ENCODE assay signal across 23 cellular contexts in the genomic region with DNA sequence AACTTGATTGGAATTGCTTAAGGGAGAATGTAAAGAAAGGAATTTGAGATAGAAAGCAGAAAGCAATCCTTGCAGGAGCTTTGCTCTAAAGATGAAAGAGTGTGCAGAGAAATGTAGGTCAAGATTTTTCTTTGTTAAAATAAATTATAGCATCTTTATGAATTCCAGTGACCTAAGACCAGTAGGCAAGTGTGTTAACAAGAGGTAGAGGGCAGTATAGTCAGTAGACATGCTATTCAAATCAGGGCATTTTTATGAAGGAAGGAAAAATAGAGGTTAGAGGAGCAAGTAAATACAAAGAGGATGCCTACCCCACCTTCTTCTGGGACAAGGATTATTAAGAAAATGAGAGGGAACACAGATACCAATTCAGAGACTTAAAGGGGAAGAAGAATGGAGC.
DNase-seq lines count a peak whose midpoint lies in the region; ATAC-seq and TF ChIP-seq lines count a peak whose summit lies in the region.
"Had no signal": no experiment of that assay in that cellular context is flagged by ENCODE, and none has a peak within 500 bp of the region (broad histone marks: within the 10 kb centered on the region; RNA-seq: fewer than 3 reads in every experiment).

No MANE protein-coding gene starts in this region.

- H3K27ac ChIP-seq in GM23338 (ENCODE audit: low read depth) (no peak overlapping the region), RWPE2 (ENCODE audit: poor library complexity, severe bottlenecking) (no peak overlapping the region), SJCRH30 (no peak overlapping the region)
- H3K27ac ChIP-seq: epithelial cell of prostate, left ventricle myocardium inferior, right atrium auricular region, SK-N-MC, testis had no signal

- H3K36me3 ChIP-seq in GM23338 (ENCODE audit: insufficient read depth) (peaks cover 3% of the 10 kb centered on the region; the same call in 1 of the 2 replicates), RWPE2 (ENCODE audit: low read depth) (no peaks in the 10 kb centered on the region), SJCRH30 (no peaks in the 10 kb centered on the region)
- H3K36me3 ChIP-seq: left ventricle myocardium inferior, right atrium auricular region had no signal

- no peak overlapping the region for H3K4me3 Mint-ChIP-seq in GM23338
- H3K4me3 Mint-ChIP-seq in activated CD8-positive, alpha-beta T cell treated with anti-CD3 and anti-CD28 coated beads, Interleukin-2, amount 10 ng/mL, durations not matched to agents 7 days and 5 days, result no peak overlapping the region
- H3K4me3 Mint-ChIP-seq: activated naive CD4-positive, alpha-beta T cell treated with anti-CD3 and anti-CD28 coated beads, Interleukin-2, amount 50 U/mL, for 24 hours; activated T-cell treated with anti-CD3 and anti-CD28 coated beads, Interleukin-2, amount 50 U/mL, for 72 hours; dendritic cell treated with granulocyte-macrophage colony-stimulating factor and Interleukin-4, amounts not matched to agents 40 ng/mL and 50 ng/mL, for 4 days had no signal

- CTCF ChIA-PET in activated CD8-positive, alpha-beta T cell treated with anti-CD3 and anti-CD28 coated beads, Interleukin-2, amount 10 ng/mL, durations not matched to agents 7 days and 5 days (lab: Charles Lee), result no interaction called here

- no peaks in the 10 kb centered on the region for H3K27me3 ChIP-seq in GM23338 (ENCODE audit: insufficient read depth)
- H3K27me3 ChIP-seq in RWPE2 (ENCODE audit: insufficient read depth, poor library complexity, severe bottlenecking), result no peaks in the 10 kb centered on the region
- H3K27me3 ChIP-seq in SJCRH30, result no peaks in the 10 kb centered on the region
- H3K27me3 ChIP-seq: right atrium auricular region, testis had no signal

- H3K27me3 Mint-ChIP-seq in GM23338 (ENCODE audit: insufficient read depth, low read depth, poor library complexity), result no peaks in the 10 kb centered on the region
- H3K27me3 Mint-ChIP-seq in activated CD8-positive, alpha-beta T cell treated with anti-CD3 and anti-CD28 coated beads, Interleukin-2, amount 10 ng/mL, durations not matched to agents 7 days and 5 days (ENCODE audit: low read depth), result no peaks in the 10 kb centered on the region
- H3K27me3 Mint-ChIP-seq: activated naive CD4-positive, alpha-beta T cell treated with anti-CD3 and anti-CD28 coated beads, Interleukin-2, amount 50 U/mL, for 24 hours; dendritic cell treated with granulocyte-macrophage colony-stimulating factor and Interleukin-4, amounts not matched to agents 40 ng/mL and 50 ng/mL, for 4 days had no signal

- DNase-seq in AG08395 (ENCODE audit: low spot score) (peak; percentile 7), GM23338 (ENCODE audit: low spot score) (peak; percentile 5), RWPE2 (ENCODE audit: low spot score) (no peak), fibroblast of villous mesenchyme (ENCODE audit: low read depth) (peak; percentile 8), SJCRH30 (no peak), left lobe of liver (ENCODE audit: low spot score) (no peak)
- no peak for DNase-seq in activated CD8-positive, alpha-beta T cell treated with anti-CD3 and anti-CD28 coated beads, Interleukin-2, amount 10 ng/mL, durations not matched to agents 7 days and 5 days
- DNase-seq in activated CD8-positive, alpha-beta memory T cell treated with anti-CD3 and anti-CD28 coated beads, Interleukin-2, amount 50 U/mL, for 4 hours, result no peak
- DNase-seq: activated CD8-positive, alpha-beta memory T cell treated with anti-CD3 and anti-CD28 coated beads for 24 hours; activated T-cell treated with anti-CD3 and anti-CD28 coated beads, Interleukin-2, amount 50 U/mL, for 72 hours; glutamatergic neuron; Kasumi-1; left ventricle myocardium inferior; NCI-H2171 treated with DMSO at 0.1 percent for 48 hours; NCI-H69; T-helper 9 cell; testis had no signal

- H3K9me3 ChIP-seq in RWPE2 (ENCODE audit: severe bottlenecking) (no peaks in the 10 kb centered on the region), SJCRH30 (replicated peaks) (no peaks in the 10 kb centered on the region)
- H3K9me3 ChIP-seq: right atrium auricular region, testis had no signal

- no peak overlapping the region for H2AFZ ChIP-seq in GM23338

- no peak overlapping the region for H3K4me2 ChIP-seq in GM23338

- H3K4me1 Mint-ChIP-seq in GM23338, result no peaks in the 10 kb centered on the region
- H3K4me1 Mint-ChIP-seq in activated CD8-positive, alpha-beta T cell treated with anti-CD3 and anti-CD28 coated beads, Interleukin-2, amount 10 ng/mL, durations not matched to agents 7 days and 5 days (ENCODE audit: low read depth), result no peaks in the 10 kb centered on the region
- H3K4me1 Mint-ChIP-seq: activated naive CD4-positive, alpha-beta T cell treated with anti-CD3 and anti-CD28 coated beads, Interleukin-2, amount 50 U/mL, for 24 hours had no signal

- H3K9me2 ChIP-seq in GM23338 (ENCODE audit: insufficient read depth), result peaks cover 11% of the 10 kb centered on the region; the same call in 1 of the 2 replicates

- no peaks in the 10 kb centered on the region; the same call in 2 of the 3 replicates for H3K36me3 Mint-ChIP-seq in GM23338 (ENCODE audit: low read depth)
- H3K36me3 Mint-ChIP-seq in activated CD8-positive, alpha-beta T cell treated with anti-CD3 and anti-CD28 coated beads, Interleukin-2, amount 10 ng/mL, durations not matched to agents 7 days and 5 days (ENCODE audit: low read depth), result no peaks in the 10 kb centered on the region
- H3K36me3 Mint-ChIP-seq: activated naive CD4-positive, alpha-beta T cell treated with anti-CD3 and anti-CD28 coated beads, Interleukin-2, amount 50 U/mL, for 24 hours had no signal

- peak; percentile 37 to 44 for TF ChIP-seq CTCF in GM23338 (conservative IDR thresholded peaks at IDR 0.05; ENCODE audit: low read depth in 2 of 2)
- TF ChIP-seq CTCF in RWPE2 (IDR thresholded peaks at IDR 0.05; ENCODE audit: poor library complexity, severe bottlenecking), result peak; percentile 15
- TF ChIP-seq CTCF in fibroblast of villous mesenchyme (IDR thresholded peaks at IDR 0.05; ENCODE audit: insufficient read depth, low read depth, low read length), result peak; percentile 47

- no peaks in the 10 kb centered on the region for H3F3A ChIP-seq in GM23338 (replicated peaks; ENCODE audit: low read depth)

- no peaks in the 10 kb centered on the region for H3K4me1 ChIP-seq in GM23338 (ENCODE audit: insufficient read depth)
- no peaks in the 10 kb centered on the region for H3K4me1 ChIP-seq in RWPE2 (ENCODE audit: insufficient read depth, poor library complexity, severe bottlenecking)
- H3K4me1 ChIP-seq in SJCRH30, result no peaks in the 10 kb centered on the region; the same call in 1 of the 2 replicates
- H3K4me1 ChIP-seq: left ventricle myocardium inferior, right atrium auricular region, testis had no signal

- ATAC-seq in GM23338, result no peak
- no peak for ATAC-seq in RWPE2 (ENCODE audit: low read depth)
- no peak for ATAC-seq in activated CD8-positive, alpha-beta T cell treated with anti-CD3 and anti-CD28 coated beads, Interleukin-2, amount 10 ng/mL, durations not matched to agents 7 days and 5 days
- ATAC-seq in left lobe of liver, result no peak
- ATAC-seq: activated CD4-positive, CD25-positive, alpha-beta regulatory T cell treated with anti-CD3 and anti-CD28 coated beads, Interleukin-2, amount 50 U/mL, for 24 hours; activated T-cell treated with anti-CD3 and anti-CD28 coated beads, Interleukin-2, amount 50 U/mL, for 72 hours had no signal

- H3K27ac Mint-ChIP-seq in GM23338, result no peak overlapping the region
- no peak overlapping the region for H3K27ac Mint-ChIP-seq in activated CD8-positive, alpha-beta T cell treated with anti-CD3 and anti-CD28 coated beads, Interleukin-2, amount 10 ng/mL, durations not matched to agents 7 days and 5 days
- H3K27ac Mint-ChIP-seq: activated naive CD4-positive, alpha-beta T cell treated with anti-CD3 and anti-CD28 coated beads, Interleukin-2, amount 50 U/mL, for 24 hours; activated T-cell treated with anti-CD3 and anti-CD28 coated beads, Interleukin-2, amount 50 U/mL, for 72 hours; dendritic cell treated with granulocyte-macrophage colony-stimulating factor and Interleukin-4, amounts not matched to agents 40 ng/mL and 50 ng/mL, for 4 days had no signal

- H4K20me1 ChIP-seq in GM23338 (replicated peaks; ENCODE audit: insufficient read depth), result no peaks in the 10 kb centered on the region

- H3K79me2 ChIP-seq in GM23338 (replicated peaks; ENCODE audit: insufficient read depth), result no peaks in the 10 kb centered on the region

- POLR2A ChIA-PET in activated CD8-positive, alpha-beta T cell treated with anti-CD3 and anti-CD28 coated beads, Interleukin-2, amount 10 ng/mL, durations not matched to agents 7 days and 5 days (lab: Charles Lee), result no interaction called here

- H3K4me3 ChIP-seq in GM23338 (no peak overlapping the region), RWPE2 (ENCODE audit: severe bottlenecking) (no peak overlapping the region), fibroblast of villous mesenchyme (ENCODE audit: low read depth, low read length) (no peak overlapping the region), SJCRH30 (no peak overlapping the region)
- H3K4me3 ChIP-seq: left ventricle myocardium inferior, right atrium auricular region, SK-N-MC, testis had no signal

- H3K9me3 Mint-ChIP-seq in GM23338, result peaks cover 6% of the 10 kb centered on the region; the same call in 2 of the 3 replicates
- peaks cover 9% of the 10 kb centered on the region for H3K9me3 Mint-ChIP-seq in activated CD8-positive, alpha-beta T cell treated with anti-CD3 and anti-CD28 coated beads, Interleukin-2, amount 10 ng/mL, durations not matched to agents 7 days and 5 days (ENCODE audit: insufficient read depth)

TF ChIP-seq in GM23338, 12 proteins besides CTCF, POLR2A, EP300 and RAD21 (continues in another document):
- TF ChIP-seq JUNB (IDR thresholded peaks at IDR 0.05; ENCODE audit: unreplicated experiment), result no peak
- TF ChIP-seq ZNF114 (CRISPR knock-in tag; IDR thresholded peaks at IDR 0.05), result no peak
- TF ChIP-seq EZH2phosphoT487 (IDR thresholded peaks at IDR 0.05; ENCODE audit: unreplicated experiment), result no peak
- TF ChIP-seq STAT1 (IDR thresholded peaks at IDR 0.05; ENCODE audit: unreplicated experiment), result no peak

Comparison
In these comparisons a context has a peak if more than half of its experiments do, and no peak if none do; other contexts are left out.
1. DNase-seq: peak in AG08395 (single experiment), GM23338 (single experiment) and fibroblast of villous mesenchyme (single experiment); none in RWPE2 (single experiment), SJCRH30 (0 of 2), activated CD8-positive, alpha-beta T cell treated with anti-CD3 and anti-CD28 coated beads, Interleukin-2, amount 10 ng/mL, durations not matched to agents 7 days and 5 days (single experiment), left lobe of liver (single experiment) and activated CD8-positive, alpha-beta memory T cell treated with anti-CD3 and anti-CD28 coated beads, Interleukin-2, amount 50 U/mL, for 4 hours (single experiment).
2. Peak in every context shown above with its lines, with median percentiles within 50 percentile points of each other: CTCF ChIP-seq.